ENCODE assay signal across 10 cellular contexts in the genomic region with DNA sequence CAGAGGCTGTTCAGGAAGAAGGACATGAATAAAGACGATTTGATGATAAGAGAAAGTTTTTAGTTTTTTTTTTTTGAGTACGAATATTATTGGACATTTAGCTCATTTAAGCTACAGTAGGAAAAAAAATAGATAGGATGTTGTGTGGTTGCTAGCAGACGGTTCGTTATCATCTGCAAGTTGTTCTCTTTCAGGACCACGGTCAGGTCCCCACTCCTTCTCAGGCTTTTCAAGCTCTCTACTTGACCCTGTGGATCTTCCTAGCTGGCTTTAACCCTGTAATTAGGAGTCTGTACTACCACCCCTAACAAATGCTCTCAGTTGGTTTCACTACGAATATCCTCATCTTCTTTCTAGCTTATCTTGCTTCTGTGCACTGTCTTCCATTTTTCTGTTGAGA. TPM values are rescaled to one million over a fixed set of nuclear protein-coding genes. Genes with fewer than 3 reads are reported as not detected.
A peak's percentile ranks its signal among the peaks of the same experiment; 100 is the strongest.
DNase-seq lines count a peak whose midpoint lies in the region; ATAC-seq and TF ChIP-seq lines count a peak whose summit lies in the region.
"Had no signal": no experiment of that assay in that cellular context is flagged by ENCODE, and none has a peak within 500 bp of the region (broad histone marks: within the 10 kb centered on the region; RNA-seq: fewer than 3 reads in every experiment).

No MANE protein-coding gene starts in this region.

- H3K4me3 Mint-ChIP-seq in CD4-positive, alpha-beta T cell, result peak overlapping the region; percentile 65
- H3K4me3 Mint-ChIP-seq in T-helper 17 cell, result no peak overlapping the region

- H3K27ac Mint-ChIP-seq in CD4-positive, alpha-beta T cell, result no peak overlapping the region
- no peak overlapping the region for H3K27ac Mint-ChIP-seq in T-helper 17 cell

- peaks cover 41% of the 10 kb centered on the region for H3K27me3 Mint-ChIP-seq in CD4-positive, alpha-beta T cell
- H3K27me3 Mint-ChIP-seq in T-helper 17 cell, result no peaks in the 10 kb centered on the region

- no peak overlapping the region for H3K27ac ChIP-seq in CD4-positive, alpha-beta T cell (ENCODE audit: low read depth, low read length)
- H3K27ac ChIP-seq: esophagus squamous epithelium had no signal

- intact Hi-C loops in CD4-positive, alpha-beta T cell (cut with DNase I, micrococcal nuclease), result loop anchor here in 1 of 2 experiments (10.0 kb wide), 1 partner anchor 795 kb away; the partner anchor contains the start of gene RAB5A

- peaks cover 25% of the 10 kb centered on the region for H3K4me1 Mint-ChIP-seq in CD4-positive, alpha-beta T cell (ENCODE audit: low read depth)
- peaks cover 17% of the 10 kb centered on the region for H3K4me1 Mint-ChIP-seq in T-helper 17 cell

- POLR2A ChIA-PET in CD4-positive, alpha-beta T cell (lab: Charles Lee), result no interaction called here

- CTCF ChIA-PET in CD4-positive, alpha-beta T cell (lab: Charles Lee), result no interaction called here

- TF ChIP-seq CTCF in CD4-positive, alpha-beta T cell (IDR thresholded peaks at IDR 0.05), result no peak

- no peaks in the 10 kb centered on the region for H3K9me3 ChIP-seq in CD4-positive, alpha-beta T cell (ENCODE audit: control insufficient read depth, low read length)
- H3K9me3 ChIP-seq in T-helper 17 cell (ENCODE audit: control insufficient read depth, low read length, poor library complexity, severe bottlenecking), result no peaks in the 10 kb centered on the region

- peak in 4 of 10 experiments; percentile 0 to 10 (median 4) for DNase-seq in CD4-positive, alpha-beta T cell
- DNase-seq in HuH-7 (ENCODE audit: low spot score) (peak; percentile 60), kidney glomerular epithelial cell (lab: John Stamatoyannopoulos, UW) (peak; percentile 36), DMS153 treated with DMSO at 0.1 percent for 48 hours (lab: John Stamatoyannopoulos, UW; ENCODE audit: unreplicated experiment) (no peak), T-helper 17 cell (no peak), NCI-H1092 treated with DMSO at 0.1 percent for 48 hours (lab: John Stamatoyannopoulos, UW) (no peak)
- peak; percentile 12 for DNase-seq in activated naive CD4-positive, alpha-beta T cell treated with Interleukin-2 at 50 U/mL for 16 hours
- DNase-seq: esophagus squamous epithelium had no signal

- ATAC-seq in CD4-positive, alpha-beta T cell (ENCODE audit: poor library complexity), result no peak
- ATAC-seq in T-helper 17 cell (no peak), HG02571 (IDR thresholded peaks at IDR 0.05; ENCODE audit: unreplicated experiment) (no peak)

- peaks cover 8% of the 10 kb centered on the region for H3K9me3 Mint-ChIP-seq in CD4-positive, alpha-beta T cell

- H3K36me3 Mint-ChIP-seq in CD4-positive, alpha-beta T cell (ENCODE audit: low read depth), result no peaks in the 10 kb centered on the region
- H3K36me3 Mint-ChIP-seq in T-helper 17 cell (ENCODE audit: low read depth), result no peaks in the 10 kb centered on the region

- H3K27me3 ChIP-seq in CD4-positive, alpha-beta T cell (ENCODE audit: control insufficient read depth, insufficient read depth, low read length), result peaks cover 36% of the 10 kb centered on the region

RNA-seq across cellular contexts. Expression of gene KCNH8, which starts 1.1 kb away (rescaled TPM):
- not detected for total RNA-seq in CD4-positive, alpha-beta T cell
- total RNA-seq in T-helper 17 cell, result under 1 TPM in 1 of 2 donors, not detected in 1; 0.75 TPM
- total RNA-seq: T-helper 1 cell treated with Interleukin-12 subunit alpha and Interleukin-12 subunit beta and Interleukin-4 antibody, amounts not matched to agents 30 ng/mL and 1 ng/mL, for 36 hours had no signal

Comparison
In these comparisons a context has a peak if more than half of its experiments do, and no peak if none do; other contexts are left out.
1. DNase-seq: peak in HuH-7 (single experiment), activated naive CD4-positive, alpha-beta T cell treated with Interleukin-2 at 50 U/mL for 16 hours (single experiment) and kidney glomerular epithelial cell (single experiment); none in DMS153 treated with DMSO at 0.1 percent for 48 hours (single experiment), T-helper 17 cell (0 of 3) and NCI-H1092 treated with DMSO at 0.1 percent for 48 hours (single experiment).